Comparison of ENCODE assay signal across 8 cellular contexts in the genomic region with DNA sequence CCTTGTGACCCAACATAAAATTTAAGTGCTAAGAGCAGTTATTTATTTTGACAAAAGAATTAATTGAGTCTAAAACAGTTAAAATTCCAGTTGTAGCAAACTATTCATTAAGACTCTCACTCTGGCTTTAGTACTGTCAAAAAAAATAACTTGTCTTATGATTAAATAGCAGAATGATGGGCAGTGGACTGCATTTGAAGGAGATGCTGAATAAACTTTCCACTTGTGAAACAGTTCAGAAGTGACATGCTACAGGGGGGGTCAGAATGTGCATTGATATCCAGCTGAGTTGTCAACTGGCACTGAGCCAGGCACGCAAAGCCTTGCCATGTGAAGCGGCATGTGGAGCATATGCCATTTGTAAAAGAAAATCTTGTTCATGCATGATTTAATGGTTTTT.
DNase-seq lines count a peak whose midpoint lies in the region; ATAC-seq, FAIRE-seq and TF ChIP-seq lines count a peak whose summit lies in the region.

No MANE protein-coding gene starts in this region.

- no peak overlapping the region for H3K4me3 Mint-ChIP-seq in stimulated activated effector memory CD8-positive, alpha-beta T cell treated with anti-CD3 and anti-CD28 coated beads, Interleukin-12 subunit alpha, Interleukin-12 subunit beta, amount 100 ng/mL, for 72 hours
- H3K4me3 Mint-ChIP-seq in naive thymus-derived CD4-positive, alpha-beta T cell: no peak overlapping the region

- H3K27me3 ChIP-seq in endothelial cell of umbilical vein (ENCODE audit: control insufficient read depth in 2 of 2, insufficient read depth in 2 of 2, low read length in 2 of 2): no peaks in the 10 kb centered on the region
- H3K27me3 ChIP-seq in naive thymus-derived CD4-positive, alpha-beta T cell (ENCODE audit: control insufficient read depth in 2 of 2, insufficient read depth in 2 of 2, low read length in 2 of 2): no peaks in the 10 kb centered on the region

- H3K9ac ChIP-seq in endothelial cell of umbilical vein (replicated peaks; ENCODE audit: extremely low read depth, insufficient read depth, low read length): no peak overlapping the region

- peak; percentile 33 for DNase-seq in NCI-H460 (ENCODE audit: extremely low read depth, low read depth)
- DNase-seq in endothelial cell of umbilical vein (ENCODE audit: low read depth, low spot score): peak; percentile 54
- DNase-seq in retinal pigment epithelial cell (ENCODE audit: low read depth): peak; percentile 51
- no peak for DNase-seq in cerebellum (ENCODE audit: low spot score)
- DNase-seq in stimulated activated effector memory CD8-positive, alpha-beta T cell treated with anti-CD3 and anti-CD28 coated beads, Interleukin-12 subunit alpha, Interleukin-12 subunit beta, amount 100 ng/mL, for 72 hours (ENCODE audit: low spot score in 2 of 2): no peak
- DNase-seq in naive thymus-derived CD4-positive, alpha-beta T cell: no peak

- dilution Hi-C loops in endothelial cell of umbilical vein (cut with MboI; ENCODE audit: extremely low pct_ligation_motif_present, low sequenced_read_pairs): no loop called here

- POLR2A ChIA-PET in HEK293 (lab: Yijun Ruan, JAX): no interaction called here
- POLR2A ChIA-PET in endothelial cell of umbilical vein (lab: Charles Lee): no interaction called here
- POLR2A ChIA-PET in naive thymus-derived CD4-positive, alpha-beta T cell (lab: Charles Lee): no interaction called here

- no peak for TF ChIP-seq CTCF in HEK293 (tag by site-specific recombination; IDR thresholded peaks at IDR 0.05)
- no peak for TF ChIP-seq CTCF in endothelial cell of umbilical vein (IDR thresholded peaks at IDR 0.05; ENCODE audit: extremely low read depth in 1 of 2, insufficient read depth in 1 of 2, low read depth in 1 of 2, low read length in 2 of 2)
- TF ChIP-seq CTCF in retinal pigment epithelial cell (conservative IDR thresholded peaks at IDR 0.05; ENCODE audit: low read depth, low read length): no peak

- H3K4me1 Mint-ChIP-seq in stimulated activated effector memory CD8-positive, alpha-beta T cell treated with anti-CD3 and anti-CD28 coated beads, Interleukin-12 subunit alpha, Interleukin-12 subunit beta, amount 100 ng/mL, for 72 hours: no peaks in the 10 kb centered on the region
- H3K4me1 Mint-ChIP-seq in naive thymus-derived CD4-positive, alpha-beta T cell: no peaks in the 10 kb centered on the region

- H4K20me1 ChIP-seq in endothelial cell of umbilical vein (replicated peaks; ENCODE audit: control insufficient read depth, extremely low read depth, insufficient read depth, low read length): no peaks in the 10 kb centered on the region

- no peak overlapping the region for H2AFZ ChIP-seq in endothelial cell of umbilical vein (ENCODE audit: low read depth, low read length)

- intact Hi-C loops in endothelial cell of umbilical vein (cut with micrococcal nuclease): no loop called here
- intact Hi-C loops in naive thymus-derived CD4-positive, alpha-beta T cell (cut with micrococcal nuclease): no loop called here

- ATAC-seq in HG03139 (IDR thresholded peaks at IDR 0.05; ENCODE audit: unreplicated experiment): no peak
- no peak for ATAC-seq in stimulated activated effector memory CD8-positive, alpha-beta T cell treated with anti-CD3 and anti-CD28 coated beads, Interleukin-12 subunit alpha, Interleukin-12 subunit beta, amount 100 ng/mL, for 72 hours
- no peak for ATAC-seq in naive thymus-derived CD4-positive, alpha-beta T cell

- H3K27me3 Mint-ChIP-seq in naive thymus-derived CD4-positive, alpha-beta T cell: peaks cover 0 to 5% (median 0%) of the 10 kb centered on the region in 5 donors

- H3K4me2 ChIP-seq in endothelial cell of umbilical vein (ENCODE audit: insufficient read depth, low read length): no peak overlapping the region

- H3K36me3 ChIP-seq in HEK293 (ENCODE audit: control insufficient read depth in 2 of 2, insufficient read depth in 1 of 2, low read length in 2 of 2) (peaks cover 0 to 25% of the 10 kb centered on the region in 2 experiments; a peak in 2 of 3 replicates), endothelial cell of umbilical vein (ENCODE audit: control insufficient read depth in 2 of 2, extremely low read depth in 1 of 2, insufficient read depth in 2 of 2, low read length in 2 of 2) (no peaks in the 10 kb centered on the region)
- no peaks in the 10 kb centered on the region for H3K36me3 ChIP-seq in naive thymus-derived CD4-positive, alpha-beta T cell (ENCODE audit: control insufficient read depth in 2 of 3, insufficient read depth in 3 of 3, low read length in 3 of 3)

- no TSS peak for BruUV-seq in endothelial cell of umbilical vein (replicated peaks; lab: Mats Ljungman, UMichigan)

- H3K4me1 ChIP-seq in HEK293 (ENCODE audit: control insufficient read depth, insufficient read depth, low read length) (peaks cover 14% of the 10 kb centered on the region), endothelial cell of umbilical vein (ENCODE audit: control insufficient read depth, extremely low read depth, insufficient read depth, low read length) (peaks cover 16% of the 10 kb centered on the region)
- H3K4me1 ChIP-seq in naive thymus-derived CD4-positive, alpha-beta T cell (ENCODE audit: control insufficient read depth in 2 of 2, insufficient read depth in 2 of 2, low read length in 2 of 2): no peaks in the 10 kb centered on the region

- peaks cover 2% of the 10 kb centered on the region for H3K9me1 ChIP-seq in endothelial cell of umbilical vein (replicated peaks; ENCODE audit: control insufficient read depth, extremely low read depth, insufficient read depth, low read length)

- H3K27ac ChIP-seq in HEK293 (ENCODE audit: extremely low read depth, low read depth, low read length): no peak overlapping the region
- H3K27ac ChIP-seq in endothelial cell of umbilical vein (ENCODE audit: insufficient read depth, low read depth, low read length): no peak overlapping the region
- no peak overlapping the region for H3K27ac ChIP-seq in naive thymus-derived CD4-positive, alpha-beta T cell (ENCODE audit: low read depth, low read length)

- H3K9me3 ChIP-seq in HEK293 (ENCODE audit: control insufficient read depth, insufficient read depth, low read depth, low read length): no peaks in the 10 kb centered on the region
- no peaks in the 10 kb centered on the region for H3K9me3 ChIP-seq in endothelial cell of umbilical vein (replicated peaks; ENCODE audit: control insufficient read depth, insufficient read depth, low read length)
- H3K9me3 ChIP-seq in naive thymus-derived CD4-positive, alpha-beta T cell (ENCODE audit: control insufficient read depth in 2 of 3, low read length in 3 of 3): no peaks in the 10 kb centered on the region

- no peaks in the 10 kb centered on the region for H3K79me2 ChIP-seq in endothelial cell of umbilical vein (ENCODE audit: control insufficient read depth, insufficient read depth, low read length)

- no peak for FAIRE-seq in endothelial cell of umbilical vein (lab: Jason Lieb, UNC)

- CTCF ChIA-PET in HEK293 (lab: Yijun Ruan, JAX): no interaction called here
- CTCF ChIA-PET in endothelial cell of umbilical vein (lab: Charles Lee): interaction anchor here (1.1 kb wide), 1 partner anchor 10 kb away, joined by 3 read pairs; no protein-coding TSS in a partner anchor
- CTCF ChIA-PET in naive thymus-derived CD4-positive, alpha-beta T cell (lab: Charles Lee): no interaction called here

- no peak for TF ChIP-seq POLR2A in endothelial cell of umbilical vein (IDR thresholded peaks at IDR 0.05; ENCODE audit: low read depth, low read length)

- H3K9me3 Mint-ChIP-seq in stimulated activated effector memory CD8-positive, alpha-beta T cell treated with anti-CD3 and anti-CD28 coated beads, Interleukin-12 subunit alpha, Interleukin-12 subunit beta, amount 100 ng/mL, for 72 hours: no peaks in the 10 kb centered on the region
- H3K9me3 Mint-ChIP-seq in naive thymus-derived CD4-positive, alpha-beta T cell: no peaks in the 10 kb centered on the region

- H3K36me3 Mint-ChIP-seq in stimulated activated effector memory CD8-positive, alpha-beta T cell treated with anti-CD3 and anti-CD28 coated beads, Interleukin-12 subunit alpha, Interleukin-12 subunit beta, amount 100 ng/mL, for 72 hours: peaks cover 6% of the 10 kb centered on the region
- H3K36me3 Mint-ChIP-seq in naive thymus-derived CD4-positive, alpha-beta T cell: no peaks in the 10 kb centered on the region

- H3K4me3 ChIP-seq in HEK293 (ENCODE audit: low read depth, low read length): no peak overlapping the region
- H3K4me3 ChIP-seq in endothelial cell of umbilical vein (replicated peaks in 1 of 3; ENCODE audit: insufficient read depth in 1 of 3, low read depth in 1 of 3, low read length in 3 of 3): no peak overlapping the region
- H3K4me3 ChIP-seq in retinal pigment epithelial cell (ENCODE audit: low read length): no peak overlapping the region
- no peak overlapping the region for H3K4me3 ChIP-seq in naive thymus-derived CD4-positive, alpha-beta T cell (ENCODE audit: low read length)

- no peak overlapping the region for H3K27ac Mint-ChIP-seq in stimulated activated effector memory CD8-positive, alpha-beta T cell treated with anti-CD3 and anti-CD28 coated beads, Interleukin-12 subunit alpha, Interleukin-12 subunit beta, amount 100 ng/mL, for 72 hours
- H3K27ac Mint-ChIP-seq in naive thymus-derived CD4-positive, alpha-beta T cell: no peak overlapping the region

TF ChIP-seq in HEK293, 187 proteins besides CTCF, POLR2A, EP300 and RAD21 (continues in another document):
- TF ChIP-seq GFI1B (tag by site-specific recombination; IDR thresholded peaks at IDR 0.05) (no peak), ZNF157 (tag by site-specific recombination; IDR thresholded peaks at IDR 0.05) (no peak)
- TF ChIP-seq, protein P1, sequence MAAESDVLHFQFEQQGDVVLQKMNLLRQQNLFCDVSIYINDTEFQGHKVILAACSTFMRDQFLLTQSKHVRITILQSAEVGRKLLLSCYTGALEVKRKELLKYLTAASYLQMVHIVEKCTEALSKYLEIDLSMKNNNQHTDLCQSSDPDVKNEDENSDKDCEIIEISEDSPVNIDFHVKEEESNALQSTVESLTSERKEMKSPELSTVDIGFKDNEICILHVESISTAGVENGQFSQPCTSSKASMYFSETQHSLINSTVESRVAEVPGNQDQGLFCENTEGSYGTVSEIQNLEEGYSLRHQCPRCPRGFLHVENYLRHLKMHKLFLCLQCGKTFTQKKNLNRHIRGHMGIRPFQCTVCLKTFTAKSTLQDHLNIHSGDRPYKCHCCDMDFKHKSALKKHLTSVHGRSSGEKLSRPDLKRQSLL (tag by site-specific recombination; IDR thresholded peaks at IDR 0.05): no peak

TF ChIP-seq in endothelial cell of umbilical vein, 7 proteins besides CTCF, POLR2A, EP300 and RAD21:
- TF ChIP-seq EZH2 (IDR thresholded peaks at IDR 0.05; ENCODE audit: borderline replicate concordance, low read depth, low read length, severe bottlenecking) (no peak), FOS (IDR thresholded peaks at IDR 0.05; ENCODE audit: borderline replicate concordance, insufficient read depth, low read length) (no peak), JUN (IDR thresholded peaks at IDR 0.05; ENCODE audit: borderline replicate concordance, insufficient read depth, insufficient read length, low read depth) (no peak)
- TF ChIP-seq, protein P2, sequence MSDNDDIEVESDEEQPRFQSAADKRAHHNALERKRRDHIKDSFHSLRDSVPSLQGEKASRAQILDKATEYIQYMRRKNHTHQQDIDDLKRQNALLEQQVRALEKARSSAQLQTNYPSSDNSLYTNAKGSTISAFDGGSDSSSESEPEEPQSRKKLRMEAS (IDR thresholded peaks at IDR 0.05; ENCODE audit: insufficient read depth, insufficient read length): no peak

Comparison
In these comparisons a context has a peak if more than half of its experiments do, and no peak if none do; other contexts are left out.
1. DNase-seq: peak in NCI-H460 (single experiment), endothelial cell of umbilical vein (single experiment) and retinal pigment epithelial cell (single experiment); none in cerebellum (single experiment), stimulated activated effector memory CD8-positive, alpha-beta T cell treated with anti-CD3 and anti-CD28 coated beads, Interleukin-12 subunit alpha, Interleukin-12 subunit beta, amount 100 ng/mL, for 72 hours (0 of 2) and naive thymus-derived CD4-positive, alpha-beta T cell (0 of 9).